16 cellular contexts compared by ENCODE assay signal in the genomic region with DNA sequence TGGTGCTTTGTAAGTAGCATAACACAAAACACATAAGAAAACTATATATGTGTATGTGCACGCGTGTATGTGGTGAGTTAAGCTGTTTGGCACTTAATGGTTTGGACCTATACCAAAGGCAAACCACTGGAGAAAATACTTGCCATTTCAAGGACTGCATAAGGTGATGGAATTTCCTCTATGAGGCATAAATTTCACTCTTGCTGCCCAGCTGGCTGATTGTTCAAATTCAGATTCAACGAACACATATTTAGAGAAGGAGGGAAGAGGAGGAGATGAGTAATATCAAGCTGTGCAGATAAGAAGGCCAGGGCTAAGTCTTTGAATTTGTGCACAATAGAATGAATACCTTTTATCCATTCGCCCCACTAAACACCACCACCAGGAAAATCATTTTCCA.
DNase-seq lines count a peak whose midpoint lies in the region; ATAC-seq and TF ChIP-seq lines count a peak whose summit lies in the region.
"Had no signal": no experiment of that assay in that cellular context is flagged by ENCODE, and none has a peak within 500 bp of the region (broad histone marks: within the 10 kb centered on the region; RNA-seq: fewer than 3 reads in every experiment).

No MANE protein-coding gene starts in this region.

- ATAC-seq in foreskin keratinocyte: peak; percentile 93
- ATAC-seq in HG03139 (IDR thresholded peaks at IDR 0.05; ENCODE audit: unreplicated experiment): no peak
- ATAC-seq in T-cell (replicated peaks in 1 of 4): no peak
- ATAC-seq: A549, psoas muscle had no signal

- POLR2A ChIA-PET in T-cell (lab: Charles Lee): no interaction called here

- H3K4me1 ChIP-seq in foreskin keratinocyte: peaks cover 6% of the 10 kb centered on the region
- H3K4me1 ChIP-seq: A549, psoas muscle had no signal

- H3K27ac Mint-ChIP-seq in HFFc6 (no peak overlapping the region; the same call in none of the 2 replicates), T-cell (no peak overlapping the region)
- H3K27ac Mint-ChIP-seq: activated CD4-positive, alpha-beta memory T cell treated with anti-CD3 and anti-CD28 coated beads for 36 hours had no signal

- H3K27me3 ChIP-seq in foreskin keratinocyte: no peaks in the 10 kb centered on the region

- TF ChIP-seq CTCF in HFFc6 (IDR thresholded peaks at IDR 0.05): no peak
- TF ChIP-seq CTCF in foreskin keratinocyte (conservative IDR thresholded peaks at IDR 0.05): no peak

- DNase-seq in A172 (ENCODE audit: low spot score): peak; percentile 81
- DNase-seq in HFFc6: peak; percentile 81
- DNase-seq in amniotic epithelial cell (ENCODE audit: low read depth): peak; percentile 81
- DNase-seq in foreskin keratinocyte: peak; percentile 99 to 100
- DNase-seq in activated T-cell treated with anti-CD3 and anti-CD28 coated beads, Interleukin-2, amount 50 U/mL, for 1 hour: no peak
- DNase-seq in T-cell: no peak
- DNase-seq in DMS153 (lab: John Stamatoyannopoulos, UW): no peak
- DNase-seq: activated CD4-positive, alpha-beta memory T cell treated with anti-CD3 and anti-CD28 coated beads for 36 hours; activated effector memory CD4-positive, alpha-beta T cell treated with Interleukin-2 at 50 U/mL for 16 hours; DMS53; erythroblast; NCI-H1092 treated with DMSO at 0.1 percent for 48 hours; psoas muscle; stimulated activated CD4-positive, alpha-beta T cell treated with anti-CD3 and anti-CD28 coated beads, Interleukin-2, amount 100 ng/mL, for 24 hours had no signal

- CTCF ChIA-PET in T-cell (lab: Charles Lee): no interaction called here

- peaks cover 12% of the 10 kb centered on the region; the same call in 1 of the 2 replicates for H3K9me3 Mint-ChIP-seq in HFFc6
- H3K9me3 Mint-ChIP-seq in T-cell: peaks cover 5 to 12% (median 10%) of the 10 kb centered on the region in 3 donors

- no peak overlapping the region for H3K27ac ChIP-seq in foreskin keratinocyte
- H3K27ac ChIP-seq: A549, psoas muscle had no signal

- H3K27me3 Mint-ChIP-seq in HFFc6 (ENCODE audit: insufficient read depth) (no peaks in the 10 kb centered on the region), T-cell (no peaks in the 10 kb centered on the region)
- H3K27me3 Mint-ChIP-seq: activated CD4-positive, alpha-beta memory T cell treated with anti-CD3 and anti-CD28 coated beads for 36 hours had no signal

- H3K4me1 Mint-ChIP-seq in HFFc6 (ENCODE audit: low read depth): peaks cover 32% of the 10 kb centered on the region
- no peaks in the 10 kb centered on the region for H3K4me1 Mint-ChIP-seq in T-cell

- H3K36me3 Mint-ChIP-seq in HFFc6 (ENCODE audit: low read depth) (0 out of 2 replicates have a peak, but pooled peaks cover 5% of the 10 kb centered on the region), T-cell (no peaks in the 10 kb centered on the region)
- H3K36me3 Mint-ChIP-seq: activated CD4-positive, alpha-beta memory T cell treated with anti-CD3 and anti-CD28 coated beads for 36 hours had no signal

- H3K4me3 Mint-ChIP-seq in HFFc6 (peak overlapping the region; percentile 27; the same call in 1 of the 2 replicates), T-cell (no peak overlapping the region)
- H3K4me3 Mint-ChIP-seq: activated CD4-positive, alpha-beta memory T cell treated with anti-CD3 and anti-CD28 coated beads for 36 hours had no signal

Comparison
In these comparisons a context has a peak if more than half of its experiments do, and no peak if none do; other contexts are left out.
1. DNase-seq: peak in A172 (single experiment), HFFc6 (single experiment), amniotic epithelial cell (single experiment) and foreskin keratinocyte (2 of 2); none in activated T-cell treated with anti-CD3 and anti-CD28 coated beads, Interleukin-2, amount 50 U/mL, for 1 hour (single experiment), T-cell (0 of 34) and DMS153 (single experiment).